10 cellular contexts compared by ENCODE assay signal in genomic region chrX:101383679-101384078, GRCh38. TPM values are rescaled to one million over a fixed set of nuclear protein-coding genes. Genes with fewer than 3 reads are reported as not detected.
A peak's percentile ranks its signal among the peaks of the same experiment; 100 is the strongest.
DNase-seq lines count a peak whose midpoint lies in the region; ATAC-seq and TF ChIP-seq lines count a peak whose summit lies in the region.
"Had no signal": no experiment of that assay in that cellular context is flagged by ENCODE, and none has a peak within 500 bp of the region (broad histone marks: within the 10 kb centered on the region; RNA-seq: fewer than 3 reads in every experiment).

No MANE protein-coding gene starts in this region.

- no peaks in the 10 kb centered on the region for H3F3A ChIP-seq in neural progenitor cell (ENCODE audit: low read depth)

- no peaks in the 10 kb centered on the region for H4K20me1 ChIP-seq in neural progenitor cell (ENCODE audit: low read depth)

- H3K27me3 Mint-ChIP-seq in neural progenitor cell (ENCODE audit: insufficient read depth, low read depth), result no peaks in the 10 kb centered on the region

- no peak overlapping the region for H3K4me2 ChIP-seq in neural progenitor cell

- no peak for TF ChIP-seq POLR2A in adrenal gland (IDR thresholded peaks at IDR 0.05)

- H3K9me3 ChIP-seq in neural progenitor cell (ENCODE audit: low read depth), result no peaks in the 10 kb centered on the region
- no peaks in the 10 kb centered on the region for H3K9me3 ChIP-seq in adrenal gland (replicated peaks in 1 of 3)

- H3K27me3 ChIP-seq in neural progenitor cell (no peaks in the 10 kb centered on the region), adrenal gland (no peaks in the 10 kb centered on the region)

- no peak overlapping the region for H3K27ac ChIP-seq in neural progenitor cell
- H3K27ac ChIP-seq in adrenal gland, result no peak overlapping the region

- ATAC-seq in GM18870 (IDR thresholded peaks at IDR 0.05; ENCODE audit: unreplicated experiment) (peak; percentile 75), GM21619 (IDR thresholded peaks at IDR 0.05; ENCODE audit: unreplicated experiment) (peak; percentile 71), HG03439 (IDR thresholded peaks at IDR 0.05; ENCODE audit: unreplicated experiment) (peak; percentile 70)

- H2AFZ ChIP-seq in neural progenitor cell (replicated peaks), result no peak overlapping the region

- H3K9me3 Mint-ChIP-seq in neural progenitor cell, result no peaks in the 10 kb centered on the region

- H3K4me3 Mint-ChIP-seq in neural progenitor cell, result no peak overlapping the region

- intact Hi-C loops in adrenal gland (cut with DNase I), result no loop called here

- H3K4me1 ChIP-seq in neural progenitor cell (no peaks in the 10 kb centered on the region), adrenal gland (replicated peaks in 1 of 2) (no peaks in the 10 kb centered on the region)

- no peak overlapping the region for H3K27ac Mint-ChIP-seq in neural progenitor cell

- DNase-seq in neural progenitor cell (ENCODE audit: low spot score) (peak; percentile 11), adrenal gland (no peak), occipital lobe (lab: John Stamatoyannopoulos, UW) (no peak), foreskin fibroblast (no peak)
- DNase-seq in central memory CD4-positive, alpha-beta T cell, result no peak
- DNase-seq: NCI-H2107 had no signal

- peaks cover 12% of the 10 kb centered on the region for H3K4me1 Mint-ChIP-seq in neural progenitor cell

- no peaks in the 10 kb centered on the region for H3K79me2 ChIP-seq in neural progenitor cell (ENCODE audit: low read depth)

- H3K4me3 ChIP-seq in neural progenitor cell, result no peak overlapping the region
- H3K4me3 ChIP-seq in adrenal gland, result no peak overlapping the region
- no peak overlapping the region for H3K4me3 ChIP-seq in foreskin fibroblast (ENCODE audit: low read depth in 1 of 2, low read length in 2 of 2)

- no peaks in the 10 kb centered on the region for H3K36me3 ChIP-seq in neural progenitor cell
- H3K36me3 ChIP-seq in adrenal gland (replicated peaks in 1 of 2), result no peaks in the 10 kb centered on the region

- H3K9ac ChIP-seq in neural progenitor cell, result no peak overlapping the region

- TF ChIP-seq CTCF in neural progenitor cell (IDR thresholded peaks at IDR 0.05), result no peak
- no peak for TF ChIP-seq CTCF in adrenal gland (IDR thresholded peaks at IDR 0.05)
- no peak for TF ChIP-seq CTCF in foreskin fibroblast (IDR thresholded peaks at IDR 0.05; ENCODE audit: low read depth, low read length)

- no peaks in the 10 kb centered on the region for H3K36me3 Mint-ChIP-seq in neural progenitor cell

- 14 to 46% (median 42%) methylated on average over 1 to 2 of the region's 2 CpGs for WGBS in adrenal gland, 4 donors

RNA-seq across cellular contexts. Expression of gene BTK, which starts 2.3 kb away (rescaled TPM):
- total RNA-seq in neural progenitor cell (ENCODE audit: low replicate concordance) (0.03 TPM in 1 of 2 replicates, not detected in the other), adrenal gland (10 to 100 TPM in 1 of 8 donors, 1 to 10 TPM in 7; 2.8 to 14.8 (median 6.1) TPM), occipital lobe (0.94 TPM)
- 1 to 10 TPM; 4.0 to 6.3 (median 5.0) TPM for polyA plus RNA-seq in adrenal gland
- total RNA-seq: fibroblast of villous mesenchyme had no signal

RNA-seq across cellular contexts. Expression of gene RPL36A, which starts 7.1 kb away (rescaled TPM):
- 2,927 and 6,478 TPM in 2 replicates for total RNA-seq in neural progenitor cell (ENCODE audit: low replicate concordance)
- total RNA-seq in adrenal gland, result 1,000 to 10,000 TPM in 2 of 8 donors, 100 to 1,000 TPM in 6; 122 to 1,462 (median 182) TPM
- 1,000 to 10,000 TPM in 2 of 3 donors, 100 to 1,000 TPM in 1; 990 to 3,551 (median 1,778) TPM for polyA plus RNA-seq in adrenal gland
- total RNA-seq in occipital lobe, result 287 TPM

RNA-seq across cellular contexts. Expression of gene GLA, which starts 24.0 kb away (rescaled TPM):
- total RNA-seq in neural progenitor cell (ENCODE audit: low replicate concordance), result 45.0 and 48.3 TPM in 2 replicates
- 10 to 100 TPM; 18.5 to 54.4 (median 43.0) TPM for total RNA-seq in adrenal gland
- polyA plus RNA-seq in adrenal gland, result 100 to 1,000 TPM in 1 of 3 donors, 10 to 100 TPM in 2; 70.4 to 123 (median 91.5) TPM
- total RNA-seq in occipital lobe, result 20.7 TPM

RNA-seq across cellular contexts. Expression of gene HNRNPH2, which starts 24.3 kb away (rescaled TPM):
- total RNA-seq in neural progenitor cell (ENCODE audit: low replicate concordance) (64.5 and 93.3 TPM in 2 replicates), adrenal gland (100 to 1,000 TPM in 2 of 8 donors, 10 to 100 TPM in 6; 46.0 to 106 (median 69.9) TPM), occipital lobe (92.5 TPM)
- 100 to 1,000 TPM in 1 of 3 donors, 10 to 100 TPM in 2; 44.3 to 182 (median 55.0) TPM for polyA plus RNA-seq in adrenal gland

RNA-seq across cellular contexts. Expression of gene TIMM8A, which starts 35.1 kb away (rescaled TPM):
- total RNA-seq in neural progenitor cell (ENCODE audit: low replicate concordance) (7.7 and 9.5 TPM in 2 replicates), adrenal gland (10 to 100 TPM in 4 of 8 donors, 1 to 10 TPM in 4; 1.5 to 14.9 (median 9.8) TPM), occipital lobe (5.6 TPM)
- polyA plus RNA-seq in adrenal gland, result 10 to 100 TPM in 1 of 3 donors, 1 to 10 TPM in 2; 4.2 to 12.7 (median 5.0) TPM
